ENCODE assay signal across 8 cellular contexts in the genomic region with DNA sequence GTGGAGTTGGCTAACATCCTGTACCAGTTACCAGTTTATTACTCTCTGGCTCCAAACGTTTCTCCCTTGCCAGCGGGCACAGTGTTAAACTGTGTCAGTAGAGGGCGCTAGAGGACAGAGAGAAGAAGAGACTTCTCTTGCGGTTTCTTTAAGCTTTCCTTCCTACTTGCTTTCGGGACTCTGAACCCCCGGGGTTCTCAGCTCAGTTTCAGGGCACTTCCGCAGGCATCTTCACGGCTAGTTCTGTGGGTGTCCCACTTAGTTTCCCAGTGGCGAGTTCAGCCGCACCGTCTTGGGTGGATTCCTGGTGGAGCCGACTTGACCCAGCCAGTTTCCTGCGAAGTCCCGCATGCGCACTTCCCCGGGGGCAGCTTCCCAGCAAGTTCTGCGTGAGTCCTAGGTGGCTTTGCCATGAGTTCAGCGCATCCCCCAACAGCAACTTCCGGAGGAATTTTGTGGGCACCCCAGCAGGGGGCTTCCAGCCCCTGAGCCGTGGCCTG. TPM values are rescaled to one million over a fixed set of nuclear protein-coding genes. Genes with fewer than 3 reads are reported as not detected.
DNase-seq lines count a peak whose midpoint lies in the region; ATAC-seq and TF ChIP-seq lines count a peak whose summit lies in the region.

No MANE protein-coding gene starts in this region.

- H3K4me1 Mint-ChIP-seq in activated CD8-positive, alpha-beta memory T cell treated with anti-CD3 and anti-CD28 coated beads, Interleukin-2, amount 10 ng/mL, durations not matched to agents 7 days and 5 days = peaks cover 22% of the 10 kb centered on the region
- peaks cover 19% of the 10 kb centered on the region for H3K4me1 Mint-ChIP-seq in memory B cell

- ATAC-seq in activated CD8-positive, alpha-beta memory T cell treated with anti-CD3 and anti-CD28 coated beads, Interleukin-2, amount 10 ng/mL, durations not matched to agents 7 days and 5 days = peak; percentile 70
- ATAC-seq in memory B cell (ENCODE audit: low read depth) = peak; percentile 61
- ATAC-seq in HG02840 (IDR thresholded peaks at IDR 0.05; ENCODE audit: low FRiP score, unreplicated experiment) = no peak

- H3K4me3 ChIP-seq in GM12875 (ENCODE audit: low read depth, low read length) = peak overlapping the region; percentile 71
- peak overlapping the region; percentile 61 for H3K4me3 ChIP-seq in endocrine pancreas (ENCODE audit: control insufficient read depth, insufficient read depth, low read length)

- CTCF ChIA-PET in activated CD8-positive, alpha-beta memory T cell treated with anti-CD3 and anti-CD28 coated beads, Interleukin-2, amount 10 ng/mL, durations not matched to agents 7 days and 5 days (lab: Charles Lee) = interaction anchor here (0.6 to 21.9 kb wide), 65 partner anchors 10 to 599 kb away, joined by 3 to 806 read pairs (median 4); a partner anchor contains a TSS

- peak overlapping the region; percentile 81 for H3K27ac Mint-ChIP-seq in activated CD8-positive, alpha-beta memory T cell treated with anti-CD3 and anti-CD28 coated beads, Interleukin-2, amount 10 ng/mL, durations not matched to agents 7 days and 5 days
- peak overlapping the region; percentile 71 for H3K27ac Mint-ChIP-seq in memory B cell

- DNase-seq in HUDEP-2 (lab: John Stamatoyannopoulos, UW; ENCODE audit: unreplicated experiment in 76 of 76) (peak in 71 of 76 experiments; percentile 15 to 84 (median 65)), NOMO-1 treated with DMSO at 0.1 percent for 48 hours (lab: John Stamatoyannopoulos, UW; ENCODE audit: unreplicated experiment) (peak; percentile 89), memory B cell (ENCODE audit: low spot score in 2 of 2) (peak; percentile 80 to 87)
- peak; percentile 90 for DNase-seq in activated CD8-positive, alpha-beta memory T cell treated with anti-CD3 and anti-CD28 coated beads, Interleukin-2, amount 10 ng/mL, durations not matched to agents 7 days and 5 days
- DNase-seq in stimulated activated CD8-positive, alpha-beta memory T cell treated with anti-CD3 and anti-CD28 coated beads, Interleukin-15, amount 100 ng/mL, for 1 hour (ENCODE audit: low read depth) = peak; percentile 73

- H3K4me3 Mint-ChIP-seq in activated CD8-positive, alpha-beta memory T cell treated with anti-CD3 and anti-CD28 coated beads, Interleukin-2, amount 10 ng/mL, durations not matched to agents 7 days and 5 days = peak overlapping the region; percentile 83
- H3K4me3 Mint-ChIP-seq in memory B cell = peak overlapping the region; percentile 86

- no peaks in the 10 kb centered on the region for H3K4me1 ChIP-seq in endocrine pancreas (ENCODE audit: control insufficient read depth, insufficient read depth, low read length)

- H3K36me3 Mint-ChIP-seq in activated CD8-positive, alpha-beta memory T cell treated with anti-CD3 and anti-CD28 coated beads, Interleukin-2, amount 10 ng/mL, durations not matched to agents 7 days and 5 days = no peaks in the 10 kb centered on the region
- H3K36me3 Mint-ChIP-seq in memory B cell = no peaks in the 10 kb centered on the region

- peak overlapping the region; percentile 26 for H3K9ac ChIP-seq in endocrine pancreas (ENCODE audit: control insufficient read depth, insufficient read depth, low read length)

- peaks cover 6% of the 10 kb centered on the region for H3K27me3 Mint-ChIP-seq in activated CD8-positive, alpha-beta memory T cell treated with anti-CD3 and anti-CD28 coated beads, Interleukin-2, amount 10 ng/mL, durations not matched to agents 7 days and 5 days
- H3K27me3 Mint-ChIP-seq in memory B cell = no peaks in the 10 kb centered on the region

- H3K36me3 ChIP-seq in endocrine pancreas (ENCODE audit: control insufficient read depth, insufficient read depth, low read length) = no peaks in the 10 kb centered on the region

- peak; percentile 85 for TF ChIP-seq CTCF in GM12875 (IDR thresholded peaks at IDR 0.05; ENCODE audit: borderline replicate concordance, insufficient read depth, low read depth, low read length)

- no peaks in the 10 kb centered on the region for H3K9me3 Mint-ChIP-seq in activated CD8-positive, alpha-beta memory T cell treated with anti-CD3 and anti-CD28 coated beads, Interleukin-2, amount 10 ng/mL, durations not matched to agents 7 days and 5 days (ENCODE audit: low read depth)
- H3K9me3 Mint-ChIP-seq in memory B cell = no peaks in the 10 kb centered on the region

- H3K9me3 ChIP-seq in endocrine pancreas (ENCODE audit: control insufficient read depth, low read length) = no peaks in the 10 kb centered on the region

- no peaks in the 10 kb centered on the region for H3K27me3 ChIP-seq in endocrine pancreas (ENCODE audit: control insufficient read depth, insufficient read depth, low read length)

RNA-seq across cellular contexts. Expression of a gene that starts 37.9 kb away (rescaled TPM):
- 100 to 1,000 TPM in 1 of 2 experiments, 10 to 100 TPM in 1; 72.2 to 142 TPM for total RNA-seq in activated CD8-positive, alpha-beta memory T cell treated with anti-CD3 and anti-CD28 coated beads, Interleukin-2, amount 10 ng/mL, durations not matched to agents 7 days and 5 days

RNA-seq across cellular contexts. Expression of a gene that starts 37.9 kb away (rescaled TPM):
- under 1 TPM; 0.41 to 0.94 TPM for total RNA-seq in activated CD8-positive, alpha-beta memory T cell treated with anti-CD3 and anti-CD28 coated beads, Interleukin-2, amount 10 ng/mL, durations not matched to agents 7 days and 5 days
